In the genomic region with DNA sequence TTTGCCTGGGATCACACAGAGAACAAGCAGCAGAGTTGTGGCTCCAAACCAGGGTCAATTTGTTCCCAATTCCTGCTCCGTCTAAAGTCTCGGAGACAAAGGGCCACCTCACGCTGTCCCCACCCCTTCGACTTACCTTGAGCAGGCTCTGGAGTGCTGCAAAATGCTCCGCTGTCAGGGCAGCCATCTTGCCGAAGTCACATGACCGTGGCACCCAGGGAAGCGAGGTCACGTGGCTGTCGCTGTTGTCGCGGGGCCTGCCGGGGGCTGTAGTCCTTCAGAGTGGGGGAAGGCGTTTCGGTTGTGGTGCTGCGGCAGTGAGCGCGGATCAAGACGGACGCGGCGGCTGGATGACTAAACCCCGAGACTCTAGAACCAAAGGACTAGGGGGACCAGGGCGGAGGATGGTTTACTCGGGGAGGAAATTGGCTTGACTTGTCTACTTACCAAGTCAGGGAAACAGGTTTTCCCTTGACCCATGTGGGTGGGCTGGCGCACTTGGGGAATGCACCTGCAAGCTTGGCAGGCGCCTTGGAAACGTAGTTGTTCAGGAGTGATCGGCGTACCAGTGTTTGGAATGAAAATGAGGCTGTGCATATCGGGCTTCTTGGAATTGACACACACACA, we compare ENCODE assay signal across 8 cellular contexts. TPM values are rescaled to one million over a fixed set of nuclear protein-coding genes. Genes with fewer than 3 reads are reported as not detected.
DNase-seq lines count a peak whose midpoint lies in the region; FAIRE-seq and TF ChIP-seq lines count a peak whose summit lies in the region.

COMMD9 (minus strand) TSS at position 199 of the 627 bp plus-strand sequence; CDS start at position 187, 12 bp downstream.

- H3K79me1 ChIP-seq in neuronal stem cell (ENCODE audit: low read depth, low read length): no peaks in the 10 kb centered on the region

- H4K8ac ChIP-seq in neuronal stem cell (ENCODE audit: low read depth, low read length): no peak within 1 kb of the TSS

- CTCF ChIA-PET in HEK293T (lab: Yijun Ruan, JAX): interaction anchor here (0.6 to 1.7 kb wide), 4 partner anchors 22 to 204 kb away, joined by 3 to 7 read pairs (median 4); no protein-coding TSS in a partner anchor
- CTCF ChIA-PET in activated naive CD4-positive, alpha-beta T cell treated with anti-CD3 and anti-CD28 coated beads for 36 hours (lab: Charles Lee): interaction anchor here (0.6 to 6.4 kb wide), 10 partner anchors 17 to 467 kb away, joined by 3 to 109 read pairs (median 4); no protein-coding TSS in a partner anchor

- TF ChIP-seq CTCF in subcutaneous adipose tissue (IDR thresholded peaks at IDR 0.05; ENCODE audit: low read depth): no peak

- H2AFZ ChIP-seq in neuronal stem cell (ENCODE audit: low read length): peak within 1 kb of the TSS; percentile 90

- no peaks in the 10 kb centered on the region for H3K27me3 Mint-ChIP-seq in activated naive CD4-positive, alpha-beta T cell treated with anti-CD3 and anti-CD28 coated beads for 36 hours (ENCODE audit: low read depth)

- H3K14ac ChIP-seq in neuronal stem cell (ENCODE audit: low read length): no peak within 1 kb of the TSS

- H4K91ac ChIP-seq in neuronal stem cell (ENCODE audit: low read depth, low read length, poor library complexity): no peak within 1 kb of the TSS

- no peaks in the 10 kb centered on the region for H3K36me3 Mint-ChIP-seq in activated naive CD4-positive, alpha-beta T cell treated with anti-CD3 and anti-CD28 coated beads for 36 hours (ENCODE audit: low read depth)

- H3K4me1 Mint-ChIP-seq in activated naive CD4-positive, alpha-beta T cell treated with anti-CD3 and anti-CD28 coated beads for 36 hours (ENCODE audit: low read depth): peaks cover 34% of the 10 kb centered on the region

- H3K27ac Mint-ChIP-seq in activated naive CD4-positive, alpha-beta T cell treated with anti-CD3 and anti-CD28 coated beads for 36 hours: peak within 1 kb of the TSS; percentile 78

- H2AK5ac ChIP-seq in neuronal stem cell (ENCODE audit: low read depth, low read length): no peak within 1 kb of the TSS

- H2BK120ac ChIP-seq in neuronal stem cell (ENCODE audit: low read depth, low read length): no peak within 1 kb of the TSS

- FAIRE-seq in frontal cortex (lab: Jason Lieb, UNC): no peak

- no CpG with 5 or more reads among the region's 31 CpGs for WGBS in neuronal stem cell (ENCODE audit: extremely low coverage in 2 of 2, insufficient read length in 2 of 2, insufficient replicate concordance in 1 of 2), 2 donors

- H3K9ac ChIP-seq in neuronal stem cell (ENCODE audit: low read depth, low read length, poor library complexity): peak within 1 kb of the TSS; percentile 71

- no peak within 1 kb of the TSS for H3K4ac ChIP-seq in neuronal stem cell (ENCODE audit: low read length)

- H3K9me3 Mint-ChIP-seq in activated naive CD4-positive, alpha-beta T cell treated with anti-CD3 and anti-CD28 coated beads for 36 hours: no peaks in the 10 kb centered on the region

- no peak within 1 kb of the TSS for H2BK5ac ChIP-seq in neuronal stem cell (ENCODE audit: low read length)

- H3K36me3 ChIP-seq in neuronal stem cell (replicated peaks in 1 of 2; ENCODE audit: control insufficient read depth in 2 of 2, insufficient read depth in 2 of 2, low read length in 2 of 2): no peaks in the 10 kb centered on the region

- intact Hi-C loops in activated naive CD4-positive, alpha-beta T cell treated with anti-CD3 and anti-CD28 coated beads for 36 hours (cut with micrococcal nuclease): loop anchor here (1.0 kb wide), 4 partner anchors 54 to 627 kb away; partner anchors contain the start of genes TRAF6 and TRIM44

- POLR2A ChIA-PET in HEK293T (lab: Yijun Ruan, JAX): interaction anchor here (1.2 kb wide), 1 partner anchor 204 kb away, joined by 3 read pairs; no protein-coding TSS in a partner anchor

- peak within 1 kb of the TSS; percentile 75 for H3K4me2 ChIP-seq in neuronal stem cell (ENCODE audit: insufficient read depth, low read length, poor library complexity, severe bottlenecking)

- peaks cover 0 to 4% of the 10 kb centered on the region in 2 donors for H3K9me3 ChIP-seq in neuronal stem cell (replicated peaks in 1 of 2; ENCODE audit: control insufficient read depth in 2 of 2, insufficient read depth in 1 of 2, low read depth in 1 of 2, low read length in 2 of 2)

- H3K23ac ChIP-seq in neuronal stem cell (ENCODE audit: low read depth, low read length, poor library complexity): no peak within 1 kb of the TSS

- H3K27me3 ChIP-seq in neuronal stem cell (ENCODE audit: control insufficient read depth in 3 of 3, insufficient read depth in 3 of 3, low read depth in 1 of 3, low read length in 3 of 3): no peaks in the 10 kb centered on the region

- peak within 1 kb of the TSS; percentile 91 for H3K4me3 Mint-ChIP-seq in activated naive CD4-positive, alpha-beta T cell treated with anti-CD3 and anti-CD28 coated beads for 36 hours

- DNase-seq in GF-D8 (lab: John Stamatoyannopoulos, UW) (peak; percentile 30), HEK293T (ENCODE audit: extremely low spot score) (peak; percentile 95), MV-4-11 (lab: John Stamatoyannopoulos, UW) (peak; percentile 93), SK-MEL-5 (ENCODE audit: low read depth, low spot score) (peak; percentile 94), frontal cortex (ENCODE audit: low spot score in 2 of 2) (peak; percentile 68 to 85), neuronal stem cell (ENCODE audit: low spot score) (peak; percentile 88)
- peak; percentile 98 for DNase-seq in activated naive CD4-positive, alpha-beta T cell treated with anti-CD3 and anti-CD28 coated beads for 36 hours

- H2BK15ac ChIP-seq in neuronal stem cell (ENCODE audit: low read length): no peak within 1 kb of the TSS

- no peak within 1 kb of the TSS for H3K27ac ChIP-seq in neuronal stem cell (replicated peaks; ENCODE audit: low read length)

- in situ Hi-C loops in SK-MEL-5 (cut with HindIII; ENCODE audit: low pct_unique_long_range_greater_than_20kb, low sequenced_read_pairs): no loop called here

- peaks cover 2 to 3% of the 10 kb centered on the region in 2 donors for H3K4me1 ChIP-seq in neuronal stem cell (ENCODE audit: control insufficient read depth in 2 of 2, insufficient read depth in 1 of 2, low read depth in 1 of 2, low read length in 2 of 2)

- H2BK12ac ChIP-seq in neuronal stem cell (ENCODE audit: low read length): no peak within 1 kb of the TSS

- peak within 1 kb of the TSS; percentile 6 for H3K18ac ChIP-seq in neuronal stem cell (ENCODE audit: low read length)

- peak within 1 kb of the TSS; percentile 68 to 85 for H3K4me3 ChIP-seq in neuronal stem cell (ENCODE audit: low read length in 2 of 2)

TF ChIP-seq in HEK293T, 16 proteins besides CTCF, POLR2A, EP300 and RAD21:
- TF ChIP-seq, protein P1, sequence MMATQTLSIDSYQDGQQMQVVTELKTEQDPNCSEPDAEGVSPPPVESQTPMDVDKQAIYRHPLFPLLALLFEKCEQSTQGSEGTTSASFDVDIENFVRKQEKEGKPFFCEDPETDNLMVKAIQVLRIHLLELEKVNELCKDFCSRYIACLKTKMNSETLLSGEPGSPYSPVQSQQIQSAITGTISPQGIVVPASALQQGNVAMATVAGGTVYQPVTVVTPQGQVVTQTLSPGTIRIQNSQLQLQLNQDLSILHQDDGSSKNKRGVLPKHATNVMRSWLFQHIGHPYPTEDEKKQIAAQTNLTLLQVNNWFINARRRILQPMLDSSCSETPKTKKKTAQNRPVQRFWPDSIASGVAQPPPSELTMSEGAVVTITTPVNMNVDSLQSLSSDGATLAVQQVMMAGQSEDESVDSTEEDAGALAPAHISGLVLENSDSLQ (IDR thresholded peaks at IDR 0.05): peak; percentile 72
- TF ChIP-seq FOXK2 (IDR thresholded peaks at IDR 0.05): no peak
- peak; percentile 35; the same call in 1 of the 2 replicates for TF ChIP-seq NFRKB (IDR thresholded peaks at IDR 0.05)
- TF ChIP-seq ELF4 (IDR thresholded peaks at IDR 0.05): peak; percentile 70
- TF ChIP-seq CTBP1 (IDR thresholded peaks at IDR 0.05; ENCODE audit: borderline replicate concordance): peak; percentile 20; the same call in 1 of the 2 replicates
- no peak for TF ChIP-seq LEF1 (IDR thresholded peaks at IDR 0.05; ENCODE audit: borderline replicate concordance)
- TF ChIP-seq ARNT (IDR thresholded peaks at IDR 0.05): 0 out of 2 replicates have a peak, but pooled peaks have one; percentile 33
- TF ChIP-seq SUZ12 (IDR thresholded peaks at IDR 0.05): no peak
- TF ChIP-seq TARDBP (IDR thresholded peaks at IDR 0.05): no peak
- no peak for TF ChIP-seq ZNF384 (IDR thresholded peaks at IDR 0.05)
- no peak for TF ChIP-seq FOXA1 (IDR thresholded peaks at IDR 0.05)
- TF ChIP-seq HDGF (IDR thresholded peaks at IDR 0.05; ENCODE audit: borderline replicate concordance): no peak

RNA-seq across cellular contexts. Expression of gene COMMD9, which starts in this region (rescaled TPM):
- 111 and 124 TPM in 2 replicates for total RNA-seq in SK-MEL-5 (2014; rRNA removed; shearing (Covaris generic))
- polyA plus RNA-seq in SK-MEL-5 (2015; cell fraction: cytosol; rRNA removed): 86.2 and 88.4 TPM in 2 replicates
- 64.1 and 85.6 TPM in 2 replicates for polyA plus RNA-seq in SK-MEL-5 (2015; cell fraction: nucleus; rRNA removed)
- 10 to 100 TPM; 28.9 to 30.9 TPM for total RNA-seq in activated naive CD4-positive, alpha-beta T cell treated with anti-CD3 and anti-CD28 coated beads for 36 hours
- total RNA-seq in frontal cortex (22.8 TPM), subcutaneous adipose tissue (10 to 100 TPM; 38.0 to 74.6 (median 45.4) TPM)
- polyA plus RNA-seq in neuronal stem cell (2013, experiment 1 of 2): 22.2 TPM
- polyA plus RNA-seq in neuronal stem cell (2013, experiment 2 of 2): 22.7 TPM

Comparison
In these comparisons a context has a peak if more than half of its experiments do, and no peak if none do; other contexts are left out.
1. DNase-seq: peak in every context shown above with its lines; median percentile 98 in activated naive CD4-positive, alpha-beta T cell treated with anti-CD3 and anti-CD28 coated beads for 36 hours; 95 in HEK293T; 94 in SK-MEL-5; 93 in MV-4-11; 88 in neuronal stem cell; 76 in frontal cortex; 30 in GF-D8.